8 cellular contexts compared by ENCODE assay signal in the genomic region with DNA sequence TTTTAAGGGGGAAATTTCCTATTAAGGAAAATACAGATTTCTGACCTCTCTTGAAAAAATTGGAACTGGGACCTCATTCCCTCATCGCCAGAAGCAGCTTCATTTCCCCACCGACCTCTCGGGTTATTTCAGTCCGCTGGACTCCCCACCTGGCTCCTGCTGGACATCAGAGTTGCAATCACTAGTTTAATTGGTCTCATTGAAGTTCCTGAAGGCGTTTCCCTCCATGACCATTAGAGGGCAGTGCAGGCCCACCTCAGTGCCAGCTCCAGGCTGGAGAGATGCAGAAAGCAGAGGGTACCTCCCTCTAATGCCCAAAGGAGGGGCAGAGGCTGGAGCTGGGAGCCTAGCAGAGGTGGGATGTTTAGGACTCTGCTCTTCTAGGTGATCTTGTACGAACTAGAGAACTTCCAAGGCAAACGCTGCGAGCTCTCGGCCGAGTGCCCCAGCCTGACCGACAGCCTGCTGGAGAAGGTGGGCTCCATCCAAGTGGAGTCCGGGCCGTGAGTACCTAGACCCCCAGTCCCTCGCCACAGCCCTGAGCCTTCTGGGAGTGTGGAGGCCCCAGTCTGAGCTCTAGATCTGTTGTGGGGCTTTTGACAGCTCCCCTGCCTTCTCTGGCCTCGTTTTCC. TPM values are rescaled to one million over a fixed set of nuclear protein-coding genes. Genes with fewer than 3 reads are reported as not detected.
DNase-seq lines count a peak whose midpoint lies in the region; ATAC-seq, FAIRE-seq and TF ChIP-seq lines count a peak whose summit lies in the region.

No MANE protein-coding gene starts in this region.

- peaks cover 4% of the 10 kb centered on the region for H3K4me1 Mint-ChIP-seq in astrocyte (ENCODE audit: low read depth, unreplicated experiment)

- in situ Hi-C loops in G401 (cut with HindIII; ENCODE audit: low sequenced_read_pairs) = no loop called here

- no peaks in the 10 kb centered on the region for H3K27me3 ChIP-seq in astrocyte (ENCODE audit: insufficient read depth, low read length)
- no peaks in the 10 kb centered on the region for H3K27me3 ChIP-seq in smooth muscle cell (ENCODE audit: low read depth)

- DNase-seq in G401 (ENCODE audit: low spot score) (peak; percentile 53), NAMALWA (ENCODE audit: low spot score) (peak; percentile 73), T-helper 2 cell (peak in 4 of 5 experiments; percentile 4 to 48 (median 24)), astrocyte (ENCODE audit: low read depth) (peak; percentile 8), hypothalamus (lab: John Stamatoyannopoulos, UW) (peak in 37 of 51 donors; percentile 2 to 66 (median 13)), smooth muscle cell (lab: John Stamatoyannopoulos, UW; ENCODE audit: unreplicated experiment) (peak; percentile 9)

- H3K79me2 ChIP-seq in astrocyte (ENCODE audit: insufficient read depth, low read length) (no peaks in the 10 kb centered on the region), smooth muscle cell (ENCODE audit: low read depth) (no peaks in the 10 kb centered on the region)

- H3K4me2 ChIP-seq in astrocyte (ENCODE audit: low read length) = no peak overlapping the region
- no peak overlapping the region for H3K4me2 ChIP-seq in smooth muscle cell

- no peak for ATAC-seq in HG02852 (IDR thresholded peaks at IDR 0.05; ENCODE audit: unreplicated experiment)
- ATAC-seq in HG02678 (IDR thresholded peaks at IDR 0.05; ENCODE audit: unreplicated experiment) = no peak

- no peaks in the 10 kb centered on the region for H3K9me3 Mint-ChIP-seq in astrocyte (ENCODE audit: unreplicated experiment)

- H4K20me1 ChIP-seq in astrocyte (ENCODE audit: insufficient read depth, low read length) (no peaks in the 10 kb centered on the region), smooth muscle cell (ENCODE audit: low read depth) (no peaks in the 10 kb centered on the region)

- no peaks in the 10 kb centered on the region for H3K9me3 ChIP-seq in astrocyte (ENCODE audit: insufficient read depth, low read depth, low read length)
- H3K9me3 ChIP-seq in smooth muscle cell (replicated peaks; ENCODE audit: low read depth) = no peaks in the 10 kb centered on the region

- TF ChIP-seq CTCF in astrocyte (IDR thresholded peaks at IDR 0.05; ENCODE audit: insufficient read depth, low read depth, low read length) (peak; percentile 77), smooth muscle cell (IDR thresholded peaks at IDR 0.05; ENCODE audit: borderline replicate concordance, insufficient read depth, poor library complexity, severe bottlenecking) (peak; percentile 92)

- H3K4me1 ChIP-seq in astrocyte (ENCODE audit: insufficient read depth, low read length) = no peaks in the 10 kb centered on the region
- H3K4me1 ChIP-seq in smooth muscle cell (ENCODE audit: low read depth) = no peaks in the 10 kb centered on the region

- no peaks in the 10 kb centered on the region for H3K36me3 ChIP-seq in astrocyte (ENCODE audit: insufficient read depth, low read length)
- H3K36me3 ChIP-seq in smooth muscle cell (ENCODE audit: low read depth) = no peaks in the 10 kb centered on the region

- no peak overlapping the region for H3K4me3 ChIP-seq in astrocyte (ENCODE audit: insufficient read depth, low read depth, low read length)
- no peak overlapping the region for H3K4me3 ChIP-seq in smooth muscle cell

- H3K4me3 Mint-ChIP-seq in astrocyte (ENCODE audit: unreplicated experiment) = no peak overlapping the region

- WGBS in smooth muscle cell (ENCODE audit: low lambda C conversion rate) = 64% methylated on average over 15 of the region's 15 CpGs

- no peak overlapping the region for H3K27ac ChIP-seq in astrocyte (ENCODE audit: low read depth, low read length)
- H3K27ac ChIP-seq in smooth muscle cell (ENCODE audit: low read depth) = no peak overlapping the region

- FAIRE-seq in astrocyte (lab: Jason Lieb, UNC) = no peak

- H3K27ac Mint-ChIP-seq in astrocyte (ENCODE audit: unreplicated experiment) = no peak overlapping the region

- no peak overlapping the region for H2AFZ ChIP-seq in astrocyte (ENCODE audit: low read depth, low read length)
- no peak overlapping the region for H2AFZ ChIP-seq in smooth muscle cell (ENCODE audit: low read depth)

- H3K9ac ChIP-seq in astrocyte (ENCODE audit: low read length) = no peak overlapping the region
- no peak overlapping the region for H3K9ac ChIP-seq in smooth muscle cell (ENCODE audit: low read depth)

- H3K36me3 Mint-ChIP-seq in astrocyte (ENCODE audit: low read depth, unreplicated experiment) = peaks cover 6% of the 10 kb centered on the region

- H3K27me3 Mint-ChIP-seq in astrocyte (ENCODE audit: low read depth, unreplicated experiment) = no peaks in the 10 kb centered on the region

- H3F3A ChIP-seq in smooth muscle cell (ENCODE audit: low read depth) = no peaks in the 10 kb centered on the region

RNA-seq across cellular contexts. Expression of gene CRYBB3, which starts 2.7 kb away (rescaled TPM):
- total RNA-seq in G401 (2014; rRNA removed; shearing (Covaris generic)) = not detected in 2 replicates
- total RNA-seq in astrocyte (0.43 TPM in 1 of 2 replicates, not detected in the other), smooth muscle cell (not detected in 2 replicates)
- polyA plus RNA-seq in smooth muscle cell = not detected in 2 replicates

RNA-seq across cellular contexts. Expression of gene CRYBB2, which starts 17.0 kb away (rescaled TPM):
- total RNA-seq in G401 (2014; rRNA removed; shearing (Covaris generic)) = 0.86 TPM in 1 of 2 replicates, not detected in the other
- total RNA-seq in astrocyte (not detected in 2 replicates), smooth muscle cell (not detected in 2 replicates)
- not detected in 2 replicates for polyA plus RNA-seq in smooth muscle cell

Comparison
In these comparisons a context has a peak if more than half of its experiments do, and no peak if none do; other contexts are left out.
1. DNase-seq: peak in every context shown above with its lines; median percentile 73 in NAMALWA; 53 in G401; 24 in T-helper 2 cell; 13 in hypothalamus; 9 in smooth muscle cell; 8 in astrocyte.